Comparison of ENCODE assay signal across 8 cellular contexts in the genomic region with DNA sequence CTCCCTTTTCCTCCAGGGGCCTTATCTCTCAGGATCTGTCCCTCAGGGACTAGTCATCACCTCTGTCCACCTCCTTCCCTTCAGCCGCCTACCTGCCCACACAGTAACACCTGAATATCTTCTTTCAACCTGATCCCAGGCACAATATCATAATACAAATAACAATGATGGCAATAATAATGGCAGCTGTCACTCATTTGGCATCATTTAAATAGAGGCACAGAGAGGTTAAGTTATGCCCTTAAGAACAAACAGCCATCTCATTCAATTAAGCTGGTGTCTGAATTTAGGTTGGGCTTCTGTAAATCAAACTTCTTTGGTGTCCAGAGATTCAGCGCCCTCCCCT. TPM values are rescaled to one million over a fixed set of nuclear protein-coding genes. Genes with fewer than 3 reads are reported as not detected.
A peak's percentile ranks its signal among the peaks of the same experiment; 100 is the strongest.
DNase-seq lines count a peak whose midpoint lies in the region; TF ChIP-seq lines count a peak whose summit lies in the region.

No MANE protein-coding gene starts in this region.

- H3K4me1 ChIP-seq in Loucy (ENCODE audit: insufficient read depth, low read length, poor library complexity, severe bottlenecking) = peaks cover 42% of the 10 kb centered on the region
- H3K4me1 ChIP-seq in colonic mucosa = peaks cover 12% of the 10 kb centered on the region

- peak overlapping the region; percentile 99 for H3K4me2 ChIP-seq in Loucy (ENCODE audit: low read depth, low read length, poor library complexity, severe bottlenecking)

- H3K36me3 Mint-ChIP-seq in nephron (ENCODE audit: low read depth) = peaks cover 34% of the 10 kb centered on the region

- H3F3A ChIP-seq in Loucy (ENCODE audit: low read depth) = peaks cover 3% of the 10 kb centered on the region; the same call in 1 of the 2 replicates

- no peaks in the 10 kb centered on the region for H3K9me3 Mint-ChIP-seq in nephron

- no peak overlapping the region for H2AFZ ChIP-seq in Loucy (ENCODE audit: low read length)

- H3K4me1 Mint-ChIP-seq in nephron = peaks cover 59% of the 10 kb centered on the region

- intact Hi-C loops in colonic mucosa (cut with DNase I) = loop anchor here (2.0 kb wide), 1 partner anchor 48 kb away; the partner anchor contains the start of gene AHDC1

- H3K27me3 Mint-ChIP-seq in nephron (ENCODE audit: low read depth) = no peaks in the 10 kb centered on the region

- H3K4me3 Mint-ChIP-seq in nephron = peak overlapping the region; percentile 5 to 60 (median 18)

- peak overlapping the region; percentile 69 for H3K27ac ChIP-seq in 22Rv1
- peak overlapping the region; percentile 85 for H3K27ac ChIP-seq in colonic mucosa

- H3K27ac Mint-ChIP-seq in nephron = peak overlapping the region; percentile 82 to 94 (median 93)

- H4K20me1 ChIP-seq in Loucy (ENCODE audit: insufficient read depth, low read length, poor library complexity, severe bottlenecking) = peaks cover 17% of the 10 kb centered on the region

- H3K9me2 ChIP-seq in Loucy (replicated peaks; ENCODE audit: low read depth, low read length) = no peaks in the 10 kb centered on the region

- in situ Hi-C loops in ACHN (cut with HindIII; ENCODE audit: low pct_ligation_motif_present, low pct_unique_long_range_greater_than_20kb, low sequenced_read_pairs) = no loop called here

- no peak for TF ChIP-seq CTCF in 22Rv1 (IDR thresholded peaks at IDR 0.05)
- TF ChIP-seq CTCF in Loucy (conservative IDR thresholded peaks at IDR 0.05; ENCODE audit: low read length) = no peak
- no peak for TF ChIP-seq CTCF in colonic mucosa (IDR thresholded peaks at IDR 0.05)
- no peak for TF ChIP-seq CTCF in nephron (IDR thresholded peaks at IDR 0.05; ENCODE audit: unreplicated experiment in 3 of 3)

- peak overlapping the region; percentile 79 for H3K9ac ChIP-seq in Loucy (ENCODE audit: low read depth, low read length, poor library complexity, severe bottlenecking)
- H3K9ac ChIP-seq in colonic mucosa (ENCODE audit: low read depth in 2 of 2, low read length in 2 of 2) = peak overlapping the region in 1 of 2 donors; percentile 49

- H3K9me3 ChIP-seq in Loucy (ENCODE audit: insufficient read depth, low read depth, low read length) (no peaks in the 10 kb centered on the region), colonic mucosa (no peaks in the 10 kb centered on the region)

- no peak for DNase-seq in colonic mucosa
- DNase-seq in SK-N-DZ (ENCODE audit: low spot score) = no peak
- DNase-seq in ACHN = no peak
- DNase-seq in SKM-1 (lab: John Stamatoyannopoulos, UW; ENCODE audit: unreplicated experiment) = no peak
- no peak for DNase-seq in NCI-H82 treated with DMSO at 0.1 percent for 48 hours (lab: John Stamatoyannopoulos, UW; ENCODE audit: unreplicated experiment)

- peaks cover 41% of the 10 kb centered on the region for H3K79me2 ChIP-seq in Loucy (ENCODE audit: insufficient read depth, low read length)

- H3K36me3 ChIP-seq in Loucy (ENCODE audit: insufficient read depth, low read length) (peaks cover 40% of the 10 kb centered on the region; the same call in 1 of the 2 replicates), colonic mucosa (peaks cover 3% of the 10 kb centered on the region)

- H3K27me3 ChIP-seq in Loucy (ENCODE audit: insufficient read depth, low read length, poor library complexity, severe bottlenecking) = no peaks in the 10 kb centered on the region
- H3K27me3 ChIP-seq in colonic mucosa = no peaks in the 10 kb centered on the region

- peak overlapping the region; percentile 69 for H3K4me3 ChIP-seq in Loucy (ENCODE audit: low read length, poor library complexity, severe bottlenecking)
- H3K4me3 ChIP-seq in colonic mucosa = no peak overlapping the region

RNA-seq across cellular contexts. Expression of gene AHDC1, which starts 47.5 kb away (rescaled TPM):
- 10 to 100 TPM; 18.4 to 26.8 TPM for total RNA-seq in colonic mucosa
- 1.5 and 3.5 TPM in 2 replicates for polyA plus RNA-seq in SK-N-DZ (2014; cell fraction: cytosol; rRNA removed)
- polyA plus RNA-seq in SK-N-DZ (2014; cell fraction: nucleus; rRNA removed) = 3.2 and 3.8 TPM in 2 replicates
